Comparison of ENCODE assay signal across 8 cellular contexts in genomic region chr3:38136272-38136806, GRCh38. TPM values are rescaled to one million over a fixed set of nuclear protein-coding genes. Genes with fewer than 3 reads are reported as not detected.
A peak's percentile ranks its signal among the peaks of the same experiment; 100 is the strongest.
DNase-seq lines count a peak whose midpoint lies in the region; ATAC-seq lines count a peak whose summit lies in the region.

No MANE protein-coding gene starts in this region.

- peak overlapping the region; percentile 89 for H3K27ac ChIP-seq in CD8-positive, alpha-beta memory T cell (ENCODE audit: low read depth, low read length)
- 0 out of 2 replicates have a peak overlapping the region, but pooled peaks have one; percentile 22 for H3K27ac ChIP-seq in HUES6 (ENCODE audit: low read depth, low read length)

- H3K9ac ChIP-seq in HUES6 (ENCODE audit: low read length) (peak overlapping the region; percentile 67), adipocyte (ENCODE audit: low read length) (peak overlapping the region; percentile 89)

- CTCF ChIA-PET in CD8-positive, alpha-beta memory T cell (lab: Charles Lee): interaction anchor here (0.6 to 7.7 kb wide), 8 partner anchors 19 to 360 kb away, joined by 3 to 60 read pairs (median 4); partner anchors contain the start of genes DLEC1 and OXSR1

- no peaks in the 10 kb centered on the region for H3K27me3 Mint-ChIP-seq in CD8-positive, alpha-beta memory T cell
- H3K27me3 Mint-ChIP-seq in stimulated activated naive CD8-positive, alpha-beta T cell treated with anti-CD3 and anti-CD28 coated beads, Interleukin-15, Interleukin-2, amounts not matched to agents 100 ng/mL and 50 ng/mL, for 24 hours: no peaks in the 10 kb centered on the region

- H3K27ac Mint-ChIP-seq in CD8-positive, alpha-beta memory T cell: peak overlapping the region; percentile 74 to 95 (median 87)
- peak overlapping the region; percentile 88 for H3K27ac Mint-ChIP-seq in stimulated activated naive CD8-positive, alpha-beta T cell treated with anti-CD3 and anti-CD28 coated beads, Interleukin-15, Interleukin-2, amounts not matched to agents 100 ng/mL and 50 ng/mL, for 24 hours

- H3K9me3 ChIP-seq in CD8-positive, alpha-beta memory T cell (ENCODE audit: low read length): no peaks in the 10 kb centered on the region
- H3K9me3 ChIP-seq in HUES6 (ENCODE audit: control insufficient read depth, insufficient read depth, low read depth, low read length): no peaks in the 10 kb centered on the region
- H3K9me3 ChIP-seq in adipocyte (ENCODE audit: control insufficient read depth, low read length): no peaks in the 10 kb centered on the region

- no peaks in the 10 kb centered on the region for H3K27me3 ChIP-seq in CD8-positive, alpha-beta memory T cell (ENCODE audit: insufficient read depth, low read length, poor library complexity, severe bottlenecking)
- H3K27me3 ChIP-seq in HUES6 (ENCODE audit: control insufficient read depth, insufficient read depth, low read length) (no peaks in the 10 kb centered on the region; the same call in 1 of the 2 replicates), adipocyte (replicated peaks; ENCODE audit: control insufficient read depth, insufficient read depth, low read length) (no peaks in the 10 kb centered on the region)

- H3K4me1 ChIP-seq in CD8-positive, alpha-beta memory T cell (ENCODE audit: insufficient read depth, low read length): peaks cover 37% of the 10 kb centered on the region
- H3K4me1 ChIP-seq in HUES6 (ENCODE audit: control insufficient read depth, insufficient read depth, low read length): peaks cover 25% of the 10 kb centered on the region
- peaks cover 45% of the 10 kb centered on the region for H3K4me1 ChIP-seq in adipocyte (ENCODE audit: control insufficient read depth, insufficient read depth, low read length)

- ATAC-seq in GM18858 (IDR thresholded peaks at IDR 0.05; ENCODE audit: unreplicated experiment): no peak

- DNase-seq in CD8-positive, alpha-beta memory T cell: peak in 1 of 5 donors; percentile 7
- peak; percentile 62 for DNase-seq in adipocyte (ENCODE audit: low read depth)
- DNase-seq in islet precursor cell: peak; percentile 67
- DNase-seq in NCI-H1092 (lab: John Stamatoyannopoulos, UW): no peak
- no peak for DNase-seq in GF-D8 (lab: John Stamatoyannopoulos, UW)

- POLR2A ChIA-PET in CD8-positive, alpha-beta memory T cell (lab: Charles Lee): interaction anchor here (0.6 to 2.2 kb wide), 4 partner anchors 17 to 97 kb away, joined by 3 to 75 read pairs (median 4); partner anchors contain the start of genes DLEC1 and OXSR1

- peak overlapping the region; percentile 87 to 99 (median 95) for H3K4me3 Mint-ChIP-seq in CD8-positive, alpha-beta memory T cell
- H3K4me3 Mint-ChIP-seq in stimulated activated naive CD8-positive, alpha-beta T cell treated with anti-CD3 and anti-CD28 coated beads, Interleukin-15, Interleukin-2, amounts not matched to agents 100 ng/mL and 50 ng/mL, for 24 hours: peak overlapping the region; percentile 92

- H3K36me3 ChIP-seq in CD8-positive, alpha-beta memory T cell (ENCODE audit: insufficient read depth, low read length): peaks cover 25% of the 10 kb centered on the region
- H3K36me3 ChIP-seq in HUES6 (ENCODE audit: control insufficient read depth, insufficient read depth, low read length) (peaks cover 39% of the 10 kb centered on the region), adipocyte (ENCODE audit: control insufficient read depth, insufficient read depth, low read length, severe bottlenecking) (peaks cover 41% of the 10 kb centered on the region)

- peaks cover 65 to 87% (median 86%) of the 10 kb centered on the region in 3 donors for H3K4me1 Mint-ChIP-seq in CD8-positive, alpha-beta memory T cell
- peaks cover 67% of the 10 kb centered on the region for H3K4me1 Mint-ChIP-seq in stimulated activated naive CD8-positive, alpha-beta T cell treated with anti-CD3 and anti-CD28 coated beads, Interleukin-15, Interleukin-2, amounts not matched to agents 100 ng/mL and 50 ng/mL, for 24 hours (ENCODE audit: low read depth)

- H3K36me3 Mint-ChIP-seq in CD8-positive, alpha-beta memory T cell: peaks cover 0 to 71% (median 11%) of the 10 kb centered on the region in 3 donors
- H3K36me3 Mint-ChIP-seq in stimulated activated naive CD8-positive, alpha-beta T cell treated with anti-CD3 and anti-CD28 coated beads, Interleukin-15, Interleukin-2, amounts not matched to agents 100 ng/mL and 50 ng/mL, for 24 hours (ENCODE audit: low read depth): peaks cover 37% of the 10 kb centered on the region

- peak overlapping the region; percentile 97 for H3K4me3 ChIP-seq in CD8-positive, alpha-beta memory T cell (ENCODE audit: low read length)
- H3K4me3 ChIP-seq in HUES6 (ENCODE audit: low read depth, low read length): peak overlapping the region; percentile 84
- peak overlapping the region; percentile 92 for H3K4me3 ChIP-seq in adipocyte (ENCODE audit: low read length)

- no peaks in the 10 kb centered on the region for H3K9me3 Mint-ChIP-seq in CD8-positive, alpha-beta memory T cell
- H3K9me3 Mint-ChIP-seq in stimulated activated naive CD8-positive, alpha-beta T cell treated with anti-CD3 and anti-CD28 coated beads, Interleukin-15, Interleukin-2, amounts not matched to agents 100 ng/mL and 50 ng/mL, for 24 hours: no peaks in the 10 kb centered on the region

RNA-seq across cellular contexts. Expression of gene ACAA1, which starts 0.6 kb away (rescaled TPM):
- 10 to 100 TPM; 67.1 to 67.4 TPM for total RNA-seq in CD8-positive, alpha-beta memory T cell
- polyA plus RNA-seq in CD8-positive, alpha-beta memory T cell: 49.0 TPM

RNA-seq across cellular contexts. Expression of gene MYD88, which starts 2.1 kb away (rescaled TPM):
- 10 to 100 TPM; 32.9 to 35.9 TPM for total RNA-seq in CD8-positive, alpha-beta memory T cell
- polyA plus RNA-seq in CD8-positive, alpha-beta memory T cell: 108 TPM

RNA-seq across cellular contexts. Expression of gene OXSR1, which starts 29.0 kb away (rescaled TPM):
- total RNA-seq in CD8-positive, alpha-beta memory T cell: 10 to 100 TPM; 56.3 to 60.0 TPM
- 16.4 TPM for polyA plus RNA-seq in CD8-positive, alpha-beta memory T cell

Comparison
In these comparisons a context has a peak if more than half of its experiments do, and no peak if none do; other contexts are left out.
1. DNase-seq: peak in adipocyte (single experiment) and islet precursor cell (single experiment); none in NCI-H1092 (single experiment) and GF-D8 (single experiment).
2. Peak in every context shown above with its lines, with median percentiles within 50 percentile points of each other: H3K4me3 ChIP-seq.